8 cellular contexts compared by ENCODE assay signal in genomic region chr18:3012920-3013810, GRCh38. TPM values are rescaled to one million over a fixed set of nuclear protein-coding genes. Genes with fewer than 3 reads are reported as not detected.
DNase-seq lines count a peak whose midpoint lies in the region; ATAC-seq and TF ChIP-seq lines count a peak whose summit lies in the region.

Gene LPIN2 (minus strand): TSS chr18:3013144. CDS start chr18:2960840, 52,304 bp downstream.

- ATAC-seq in GM18511 (IDR thresholded peaks at IDR 0.05; ENCODE audit: unreplicated experiment) (peak; percentile 86), HG03039 (IDR thresholded peaks at IDR 0.05; ENCODE audit: unreplicated experiment) (peak; percentile 84)

- H3K9me3 ChIP-seq in vagina, result no peaks in the 10 kb centered on the region

- H3K4me3 ChIP-seq in astrocyte of the cerebellum (ENCODE audit: low read depth, low read length) (peak within 1 kb of the TSS; percentile 65), rectal smooth muscle tissue (ENCODE audit: low read length) (peak within 1 kb of the TSS; percentile 74), vagina (peak within 1 kb of the TSS; percentile 74 to 98)

- in situ Hi-C loops in astrocyte of the cerebellum (cut with HindIII; ENCODE audit: low sequenced_read_pairs), result no loop called here

- DNase-seq in NCI-H2081 (lab: John Stamatoyannopoulos, UW), result peak; percentile 93 to 94
- peak; percentile 91 for DNase-seq in T-helper 9 cell
- peak; percentile 95 for DNase-seq in astrocyte of the cerebellum (ENCODE audit: low read depth)
- DNase-seq in hepatic stellate cell (ENCODE audit: low spot score), result peak; percentile 96
- DNase-seq in vagina (ENCODE audit: extremely low spot score in 2 of 2), result peak in 1 of 2 donors; percentile 98

- H3K36me3 ChIP-seq in rectal smooth muscle tissue (ENCODE audit: control insufficient read depth, insufficient read depth, low read length) (no peaks in the 10 kb centered on the region), vagina (no peaks in the 10 kb centered on the region)

- no peak within 1 kb of the TSS for H3K9ac ChIP-seq in rectal smooth muscle tissue (ENCODE audit: low read length)

- no peak for TF ChIP-seq CTCF in astrocyte of the cerebellum (IDR thresholded peaks at IDR 0.05; ENCODE audit: low read depth, low read length, missing control alignments)
- no peak for TF ChIP-seq CTCF in vagina (IDR thresholded peaks at IDR 0.05)

- H3K4me1 ChIP-seq in rectal smooth muscle tissue (ENCODE audit: control insufficient read depth, insufficient read depth, low read length), result no peaks in the 10 kb centered on the region
- peaks cover 49% of the 10 kb centered on the region for H3K4me1 ChIP-seq in vagina

- H3K27ac ChIP-seq in rectal smooth muscle tissue (ENCODE audit: low read depth, low read length) (peak within 1 kb of the TSS; percentile 88), vagina (peak within 1 kb of the TSS; percentile 98)

- H3K27me3 ChIP-seq in rectal smooth muscle tissue (ENCODE audit: control insufficient read depth, insufficient read depth, low read length) (no peaks in the 10 kb centered on the region), vagina (no peaks in the 10 kb centered on the region)

- intact Hi-C loops in vagina (cut with DNase I), result loop anchor here (2.0 to 10.0 kb wide), 3 partner anchors 52 to 232 kb away; partner anchors contain the start of gene MYL12A

- TF ChIP-seq POLR2A in vagina (IDR thresholded peaks at IDR 0.05), result peak in 1 of 2 donors; percentile 63

RNA-seq across cellular contexts. Expression of gene LPIN2, which starts in this region (rescaled TPM):
- 19.4 TPM for total RNA-seq in vagina
